24 cellular contexts compared by ENCODE assay signal in the genomic region with DNA sequence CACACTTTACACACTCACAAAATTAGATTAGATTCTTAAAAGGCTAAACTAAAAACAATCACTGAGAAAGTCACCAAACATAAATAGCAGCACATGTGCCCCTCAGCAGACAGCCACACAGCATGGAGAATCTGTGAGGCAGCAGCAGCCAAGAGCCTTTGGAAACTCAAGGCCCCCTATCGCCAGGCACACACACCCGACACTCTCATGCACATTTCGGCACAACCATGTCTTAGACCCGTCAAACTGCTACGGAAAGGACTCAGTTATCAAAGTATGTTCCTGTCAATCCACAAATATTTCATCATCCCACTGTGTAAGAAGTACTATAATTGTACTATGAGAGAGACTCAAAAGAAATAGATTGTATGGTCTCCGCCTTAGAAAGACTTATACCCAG. TPM values are rescaled to one million over a fixed set of nuclear protein-coding genes. Genes with fewer than 3 reads are reported as not detected.
"Had no signal": no experiment of that assay in that cellular context is flagged by ENCODE, and none has a peak within 500 bp of the region (broad histone marks: within the 10 kb centered on the region; RNA-seq: fewer than 3 reads in every experiment).

No MANE protein-coding gene starts in this region.

- ATAC-seq: activated CD8-positive, alpha-beta T cell treated with anti-CD3 and anti-CD28 coated beads, Interleukin-2, amount 10 ng/mL, durations not matched to agents 7 days and 5 days had no signal

- H2AFZ ChIP-seq: parathyroid adenoma had no signal

- H3K4me3 Mint-ChIP-seq: activated CD4-positive, alpha-beta T cell treated with anti-CD3 and anti-CD28 coated beads, Interleukin-2, amount 10 ng/mL, durations not matched to agents 24 days and 14 days; activated CD8-positive, alpha-beta T cell treated with anti-CD3 and anti-CD28 coated beads, Interleukin-2, amount 10 ng/mL, durations not matched to agents 7 days and 5 days; activated naive CD8-positive, alpha-beta T cell; stimulated activated naive CD8-positive, alpha-beta T cell treated with anti-CD3 and anti-CD28 coated beads, Interleukin-15, amount 100 ng/mL, for 72 hours; T-helper 17 cell; type B pancreatic cell had no signal

- H3K27ac Mint-ChIP-seq: activated CD4-positive, alpha-beta T cell treated with anti-CD3 and anti-CD28 coated beads, Interleukin-2, amount 10 ng/mL, durations not matched to agents 24 days and 14 days; activated CD8-positive, alpha-beta T cell treated with anti-CD3 and anti-CD28 coated beads, Interleukin-2, amount 10 ng/mL, durations not matched to agents 7 days and 5 days; activated naive CD8-positive, alpha-beta T cell; stimulated activated naive CD8-positive, alpha-beta T cell treated with anti-CD3 and anti-CD28 coated beads, Interleukin-15, amount 100 ng/mL, for 72 hours; T-helper 17 cell; type B pancreatic cell had no signal

- H3K36me3 ChIP-seq: breast epithelium had no signal

- H3K9me3 Mint-ChIP-seq: activated CD4-positive, alpha-beta T cell treated with anti-CD3 and anti-CD28 coated beads, Interleukin-2, amount 10 ng/mL, durations not matched to agents 24 days and 14 days; stimulated activated naive CD8-positive, alpha-beta T cell treated with anti-CD3 and anti-CD28 coated beads, Interleukin-15, amount 100 ng/mL, for 72 hours; type B pancreatic cell had no signal

- H3K27me3 Mint-ChIP-seq: activated CD4-positive, alpha-beta T cell treated with anti-CD3 and anti-CD28 coated beads, Interleukin-2, amount 10 ng/mL, durations not matched to agents 24 days and 14 days; activated naive CD8-positive, alpha-beta T cell; naive B cell; stimulated activated naive CD8-positive, alpha-beta T cell treated with anti-CD3 and anti-CD28 coated beads, Interleukin-15, amount 100 ng/mL, for 72 hours; T-helper 17 cell; type B pancreatic cell had no signal

- H3K9me3 ChIP-seq: breast epithelium had no signal

- H3K27me3 ChIP-seq: breast epithelium had no signal

- H3K4me3 ChIP-seq: breast epithelium had no signal

- H3K9ac ChIP-seq: parathyroid adenoma had no signal

- H3K27ac ChIP-seq: breast epithelium, parathyroid adenoma had no signal

- DNase-seq: activated CD4-positive, CD25-positive, alpha-beta regulatory T cell; activated CD8-positive, alpha-beta memory T cell treated with anti-CD3 and anti-CD28 coated beads, Interleukin-2, amount 50 U/mL, for 4 hours; activated CD8-positive, alpha-beta T cell treated with anti-CD3 and anti-CD28 coated beads, Interleukin-2, amount 10 ng/mL, durations not matched to agents 7 days and 5 days; activated gamma-delta T cell treated with Interleukin-2 at 50 U/mL for 16 hours; activated T-cell treated with anti-CD3 and anti-CD28 coated beads, Interleukin-2, amount 50 U/mL, for 48 hours; anterior cingulate cortex; hypothalamus; kidney glomerular epithelial cell; midbrain; naive B cell; retina; SHP77 treated with DMSO at 0.1 percent for 48 hours; small intestine; stimulated activated naive CD8-positive, alpha-beta T cell treated with anti-CD3 and anti-CD28 coated beads, Interleukin-15, amount 100 ng/mL, for 72 hours; T-helper 17 cell had no signal

RNA-seq across cellular contexts. Expression of a gene that starts 35.4 kb away (rescaled TPM):
- total RNA-seq: activated CD4-positive, alpha-beta T cell treated with anti-CD3 and anti-CD28 coated beads, Interleukin-2, amount 10 ng/mL, durations not matched to agents 24 days and 14 days; activated CD8-positive, alpha-beta T cell treated with anti-CD3 and anti-CD28 coated beads, Interleukin-2, amount 10 ng/mL, durations not matched to agents 7 days and 5 days; breast epithelium; glomerular endothelial cell; lung microvascular endothelial cell; T-helper 17 cell; temporal lobe had no signal
- polyA plus RNA-seq: esophagus, small intestine had no signal
